Comparison of ENCODE assay signal across 8 cellular contexts in the genomic region with DNA sequence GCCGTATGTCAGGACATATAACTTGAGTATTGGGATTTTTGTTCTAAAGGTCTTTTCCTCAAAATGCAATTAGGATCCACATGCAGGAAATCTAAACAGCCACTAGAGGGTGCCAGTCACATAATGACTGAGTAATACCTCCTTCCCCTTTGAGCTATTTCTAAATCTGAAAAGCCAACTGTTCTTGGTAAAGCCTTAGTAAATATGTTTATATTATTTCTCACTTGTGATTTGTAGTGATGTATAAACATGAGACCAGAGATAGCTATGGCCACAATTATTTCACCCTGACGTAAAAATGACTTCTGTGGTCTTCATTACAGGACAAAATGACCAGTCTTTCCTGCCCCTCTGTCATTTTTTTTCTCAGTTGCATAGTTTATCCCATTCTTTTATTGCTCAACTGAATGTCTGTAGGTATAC. TPM values are rescaled to one million over a fixed set of nuclear protein-coding genes. Genes with fewer than 3 reads are reported as not detected.
DNase-seq lines count a peak whose midpoint lies in the region; ATAC-seq, FAIRE-seq and TF ChIP-seq lines count a peak whose summit lies in the region.

No MANE protein-coding gene starts in this region.

- peaks cover 0 to 8% (median 3%) of the 10 kb centered on the region in 4 donors for H3K4me1 ChIP-seq in stomach

- peak; percentile 82 for FAIRE-seq in TTC549 (lab: Jason Lieb, UNC)

- peaks cover 0 to 2% (median 0%) of the 10 kb centered on the region in 4 donors for H3K36me3 ChIP-seq in stomach

- no peaks in the 10 kb centered on the region for H3K27me3 ChIP-seq in stomach

- intact Hi-C loops in stomach (cut with DNase I; ENCODE audit: low total_unique reads), result loop anchor here (10.0 kb wide), 1 partner anchor 130 kb away; no protein-coding TSS in a partner anchor

- no peak for ATAC-seq in HG03469 (IDR thresholded peaks at IDR 0.05; ENCODE audit: unreplicated experiment)

- no peak for TF ChIP-seq EP300 in stomach (IDR thresholded peaks at IDR 0.05)

- DNase-seq in DMS 273 (lab: John Stamatoyannopoulos, UW; ENCODE audit: unreplicated experiment) (peak; percentile 87), H4 (ENCODE audit: low spot score) (peak; percentile 59), NCI-H2081 (lab: John Stamatoyannopoulos, UW) (peak; percentile 39 to 49), midbrain (lab: John Stamatoyannopoulos, UW) (peak; percentile 54), stomach (peak; percentile 47)
- peak; percentile 40 for DNase-seq in effector CD4-positive, alpha-beta T cell

- TF ChIP-seq POLR2A in stomach (IDR thresholded peaks at IDR 0.05), result no peak

- H3K4me3 ChIP-seq in stomach, result no peak overlapping the region

- H3K9me3 ChIP-seq in stomach, result no peaks in the 10 kb centered on the region

- peak in 5 of 7 experiments; percentile 55 to 93 (median 89) for TF ChIP-seq CTCF in stomach (IDR thresholded peaks at IDR 0.05)

- H3K27ac ChIP-seq in stomach, result no peak overlapping the region

- WGBS in stomach, 5 donors, result 6 to 19% (median 14%) methylated on average over 2 of the region's 2 CpGs

RNA-seq across cellular contexts. Expression of gene DR1, which starts 41.0 kb away (rescaled TPM):
- total RNA-seq in H4 (2014; rRNA removed; shearing (Covaris generic)), result 24.9 and 27.7 TPM in 2 replicates
- total RNA-seq in stomach, result 10 to 100 TPM; 10.3 to 78.2 (median 37.1) TPM
- 10 to 100 TPM; 10.2 to 27.3 (median 17.5) TPM for polyA plus RNA-seq in stomach
